Comparison of ENCODE assay signal across 1 cellular context in the genomic region with DNA sequence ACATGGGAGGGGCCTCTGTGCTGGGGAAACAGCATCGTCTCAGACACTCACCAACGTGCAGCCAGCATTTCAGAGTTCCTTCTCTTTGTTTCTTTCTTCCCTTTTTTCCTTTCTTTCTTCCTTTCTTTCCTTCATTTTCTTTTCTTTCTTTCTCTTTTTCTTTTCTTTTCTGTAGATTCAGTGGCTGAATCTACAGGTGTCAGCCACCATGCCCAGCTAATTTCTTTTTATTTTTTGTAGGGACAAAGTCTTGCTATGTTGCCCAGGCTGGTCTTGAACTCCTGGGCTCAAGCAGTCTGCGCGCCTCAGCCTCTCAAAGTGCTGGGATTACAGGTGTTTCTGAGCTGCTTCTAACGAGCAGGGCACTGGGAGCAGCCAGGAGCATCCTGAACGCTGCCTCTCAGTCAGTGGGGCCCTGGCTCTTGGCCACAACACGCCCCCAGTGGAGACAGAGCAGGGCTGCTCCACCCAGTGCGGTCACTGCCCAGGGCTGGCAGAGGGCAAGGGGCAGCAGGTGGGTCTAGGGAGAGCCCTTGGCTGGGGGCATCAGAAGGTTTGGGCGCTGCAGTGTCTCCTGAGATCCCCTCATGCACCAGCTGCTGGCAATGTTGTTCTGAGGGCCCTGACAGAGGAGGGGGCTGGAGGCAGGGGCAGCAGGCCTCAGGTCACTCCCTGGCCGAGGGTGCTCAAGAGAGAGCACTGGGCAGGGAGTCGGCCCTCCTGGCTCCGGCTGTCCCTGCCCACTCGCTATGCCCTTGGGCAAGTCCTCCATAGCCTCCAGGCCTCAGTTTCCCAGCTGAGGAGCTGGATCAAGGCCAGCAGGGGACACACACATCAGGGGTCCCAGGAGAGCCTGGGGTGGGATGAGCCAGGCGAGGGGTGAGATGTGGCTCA.
TF ChIP-seq lines count a peak whose summit lies in the region.

No MANE protein-coding gene starts in this region.

TF ChIP-seq in GM12878, 131 proteins besides CTCF, POLR2A, EP300 and RAD21:
- no peak for TF ChIP-seq JUNB (IDR thresholded peaks at IDR 0.05)
- no peak for TF ChIP-seq SIN3A (IDR thresholded peaks at IDR 0.05; ENCODE audit: low read depth, low read length)
- no peak for TF ChIP-seq IKZF1 (conservative IDR thresholded peaks at IDR 0.05)
- TF ChIP-seq, protein P1, sequence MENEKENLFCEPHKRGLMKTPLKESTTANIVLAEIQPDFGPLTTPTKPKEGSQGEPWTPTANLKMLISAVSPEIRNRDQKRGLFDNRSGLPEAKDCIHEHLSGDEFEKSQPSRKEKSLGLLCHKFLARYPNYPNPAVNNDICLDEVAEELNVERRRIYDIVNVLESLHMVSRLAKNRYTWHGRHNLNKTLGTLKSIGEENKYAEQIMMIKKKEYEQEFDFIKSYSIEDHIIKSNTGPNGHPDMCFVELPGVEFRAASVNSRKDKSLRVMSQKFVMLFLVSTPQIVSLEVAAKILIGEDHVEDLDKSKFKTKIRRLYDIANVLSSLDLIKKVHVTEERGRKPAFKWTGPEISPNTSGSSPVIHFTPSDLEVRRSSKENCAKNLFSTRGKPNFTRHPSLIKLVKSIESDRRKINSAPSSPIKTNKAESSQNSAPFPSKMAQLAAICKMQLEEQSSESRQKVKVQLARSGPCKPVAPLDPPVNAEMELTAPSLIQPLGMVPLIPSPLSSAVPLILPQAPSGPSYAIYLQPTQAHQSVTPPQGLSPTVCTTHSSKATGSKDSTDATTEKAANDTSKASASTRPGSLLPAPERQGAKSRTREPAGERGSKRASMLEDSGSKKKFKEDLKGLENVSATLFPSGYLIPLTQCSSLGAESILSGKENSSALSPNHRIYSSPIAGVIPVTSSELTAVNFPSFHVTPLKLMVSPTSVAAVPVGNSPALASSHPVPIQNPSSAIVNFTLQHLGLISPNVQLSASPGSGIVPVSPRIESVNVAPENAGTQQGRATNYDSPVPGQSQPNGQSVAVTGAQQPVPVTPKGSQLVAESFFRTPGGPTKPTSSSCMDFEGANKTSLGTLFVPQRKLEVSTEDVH (IDR thresholded peaks at IDR 0.05; ENCODE audit: low read depth, partially characterized antibody): no peak
- TF ChIP-seq FOS (IDR thresholded peaks at IDR 0.05; ENCODE audit: borderline replicate concordance, extremely low read depth, insufficient read length): no peak
- TF ChIP-seq, protein P2, sequence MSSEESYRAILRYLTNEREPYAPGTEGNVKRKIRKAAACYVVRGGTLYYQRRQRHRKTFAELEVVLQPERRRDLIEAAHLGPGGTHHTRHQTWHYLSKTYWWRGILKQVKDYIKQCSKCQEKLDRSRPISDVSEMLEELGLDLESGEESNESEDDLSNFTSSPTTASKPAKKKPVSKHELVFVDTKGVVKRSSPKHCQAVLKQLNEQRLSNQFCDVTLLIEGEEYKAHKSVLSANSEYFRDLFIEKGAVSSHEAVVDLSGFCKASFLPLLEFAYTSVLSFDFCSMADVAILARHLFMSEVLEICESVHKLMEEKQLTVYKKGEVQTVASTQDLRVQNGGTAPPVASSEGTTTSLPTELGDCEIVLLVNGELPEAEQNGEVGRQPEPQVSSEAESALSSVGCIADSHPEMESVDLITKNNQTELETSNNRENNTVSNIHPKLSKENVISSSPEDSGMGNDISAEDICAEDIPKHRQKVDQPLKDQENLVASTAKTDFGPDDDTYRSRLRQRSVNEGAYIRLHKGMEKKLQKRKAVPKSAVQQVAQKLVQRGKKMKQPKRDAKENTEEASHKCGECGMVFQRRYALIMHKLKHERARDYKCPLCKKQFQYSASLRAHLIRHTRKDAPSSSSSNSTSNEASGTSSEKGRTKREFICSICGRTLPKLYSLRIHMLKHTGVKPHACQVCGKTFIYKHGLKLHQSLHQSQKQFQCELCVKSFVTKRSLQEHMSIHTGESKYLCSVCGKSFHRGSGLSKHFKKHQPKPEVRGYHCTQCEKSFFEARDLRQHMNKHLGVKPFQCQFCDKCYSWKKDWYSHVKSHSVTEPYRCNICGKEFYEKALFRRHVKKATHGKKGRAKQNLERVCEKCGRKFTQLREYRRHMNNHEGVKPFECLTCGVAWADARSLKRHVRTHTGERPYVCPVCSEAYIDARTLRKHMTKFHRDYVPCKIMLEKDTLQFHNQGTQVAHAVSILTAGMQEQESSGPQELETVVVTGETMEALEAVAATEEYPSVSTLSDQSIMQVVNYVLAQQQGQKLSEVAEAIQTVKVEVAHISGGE (CRISPR knock-in tag; IDR thresholded peaks at IDR 0.05): no peak
- TF ChIP-seq, protein P3, sequence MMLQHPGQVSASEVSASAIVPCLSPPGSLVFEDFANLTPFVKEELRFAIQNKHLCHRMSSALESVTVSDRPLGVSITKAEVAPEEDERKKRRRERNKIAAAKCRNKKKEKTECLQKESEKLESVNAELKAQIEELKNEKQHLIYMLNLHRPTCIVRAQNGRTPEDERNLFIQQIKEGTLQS (IDR thresholded peaks at IDR 0.05; ENCODE audit: borderline replicate concordance, extremely low read depth, low read depth, low read length): no peak
- TF ChIP-seq, protein P4, sequence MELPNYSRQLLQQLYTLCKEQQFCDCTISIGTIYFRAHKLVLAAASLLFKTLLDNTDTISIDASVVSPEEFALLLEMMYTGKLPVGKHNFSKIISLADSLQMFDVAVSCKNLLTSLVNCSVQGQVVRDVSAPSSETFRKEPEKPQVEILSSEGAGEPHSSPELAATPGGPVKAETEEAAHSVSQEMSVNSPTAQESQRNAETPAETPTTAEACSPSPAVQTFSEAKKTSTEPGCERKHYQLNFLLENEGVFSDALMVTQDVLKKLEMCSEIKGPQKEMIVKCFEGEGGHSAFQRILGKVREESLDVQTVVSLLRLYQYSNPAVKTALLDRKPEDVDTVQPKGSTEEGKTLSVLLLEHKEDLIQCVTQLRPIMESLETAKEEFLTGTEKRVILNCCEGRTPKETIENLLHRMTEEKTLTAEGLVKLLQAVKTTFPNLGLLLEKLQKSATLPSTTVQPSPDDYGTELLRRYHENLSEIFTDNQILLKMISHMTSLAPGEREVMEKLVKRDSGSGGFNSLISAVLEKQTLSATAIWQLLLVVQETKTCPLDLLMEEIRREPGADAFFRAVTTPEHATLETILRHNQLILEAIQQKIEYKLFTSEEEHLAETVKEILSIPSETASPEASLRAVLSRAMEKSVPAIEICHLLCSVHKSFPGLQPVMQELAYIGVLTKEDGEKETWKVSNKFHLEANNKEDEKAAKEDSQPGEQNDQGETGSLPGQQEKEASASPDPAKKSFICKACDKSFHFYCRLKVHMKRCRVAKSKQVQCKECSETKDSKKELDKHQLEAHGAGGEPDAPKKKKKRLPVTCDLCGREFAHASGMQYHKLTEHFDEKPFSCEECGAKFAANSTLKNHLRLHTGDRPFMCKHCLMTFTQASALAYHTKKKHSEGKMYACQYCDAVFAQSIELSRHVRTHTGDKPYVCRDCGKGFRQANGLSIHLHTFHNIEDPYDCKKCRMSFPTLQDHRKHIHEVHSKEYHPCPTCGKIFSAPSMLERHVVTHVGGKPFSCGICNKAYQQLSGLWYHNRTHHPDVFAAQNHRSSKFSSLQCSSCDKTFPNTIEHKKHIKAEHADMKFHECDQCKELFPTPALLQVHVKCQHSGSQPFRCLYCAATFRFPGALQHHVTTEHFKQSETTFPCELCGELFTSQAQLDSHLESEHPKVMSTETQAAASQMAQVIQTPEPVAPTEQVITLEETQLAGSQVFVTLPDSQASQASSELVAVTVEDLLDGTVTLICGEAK (IDR thresholded peaks at IDR 0.05; ENCODE audit: borderline replicate concordance): no peak
TF ChIP-seq in GM12878: peak in this region for 0.
